ENCODE assay signal across 10 cellular contexts in the genomic region with DNA sequence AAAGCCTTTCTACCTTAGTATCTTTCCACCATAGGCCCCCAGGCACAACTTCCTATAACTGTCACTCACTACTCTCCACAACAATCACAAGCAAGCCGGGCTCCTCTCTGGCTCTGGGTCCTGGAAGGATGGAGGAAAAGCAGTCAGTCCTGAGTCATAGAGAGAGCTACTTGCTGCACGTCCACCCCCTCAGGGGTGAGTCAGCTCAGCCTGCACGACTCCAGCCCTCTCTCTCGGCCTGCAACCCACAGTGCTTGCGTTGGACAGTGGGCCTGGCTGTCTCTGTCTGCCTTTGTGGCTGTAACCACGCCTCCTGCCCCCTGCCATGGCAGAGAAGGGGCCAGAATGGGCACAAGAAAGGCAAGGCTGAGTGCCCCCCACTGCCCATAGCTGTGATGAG.
A peak's percentile ranks its signal among the peaks of the same experiment; 100 is the strongest.
DNase-seq lines count a peak whose midpoint lies in the region; ATAC-seq and TF ChIP-seq lines count a peak whose summit lies in the region.
"Had no signal": no experiment of that assay in that cellular context is flagged by ENCODE, and none has a peak within 500 bp of the region (broad histone marks: within the 10 kb centered on the region; RNA-seq: fewer than 3 reads in every experiment).

No MANE protein-coding gene starts in this region.

- no peak for TF ChIP-seq CTCF in right atrium auricular region (IDR thresholded peaks at IDR 0.05)

- peak overlapping the region; percentile 80 for H3K9ac ChIP-seq in adipocyte (ENCODE audit: low read length)

- H3K27me3 ChIP-seq in adipocyte (replicated peaks; ENCODE audit: control insufficient read depth, insufficient read depth, low read length), result no peaks in the 10 kb centered on the region
- H3K27me3 ChIP-seq in right atrium auricular region, result no peaks in the 10 kb centered on the region

- peaks cover 18% of the 10 kb centered on the region for H3K4me1 ChIP-seq in adipocyte (ENCODE audit: control insufficient read depth, insufficient read depth, low read length)
- peaks cover 0 to 23% of the 10 kb centered on the region in 2 donors for H3K4me1 ChIP-seq in right atrium auricular region

- peak overlapping the region; percentile 4 to 66 for H3K27ac ChIP-seq in right atrium auricular region
- H3K27ac ChIP-seq: 22Rv1, SK-N-MC had no signal

- H3K9me3 ChIP-seq in adipocyte (ENCODE audit: control insufficient read depth, low read length) (no peaks in the 10 kb centered on the region), right atrium auricular region (no peaks in the 10 kb centered on the region)

- H3K4me3 ChIP-seq in adipocyte (ENCODE audit: low read length), result no peak overlapping the region
- H3K4me3 ChIP-seq in right atrium auricular region, result no peak overlapping the region
- H3K4me3 ChIP-seq: SK-N-MC had no signal

- no peak for ATAC-seq in GM21528 (IDR thresholded peaks at IDR 0.05; ENCODE audit: low FRiP score, unreplicated experiment)
- ATAC-seq in activated CD4-positive, CD25-positive, alpha-beta regulatory T cell treated with anti-CD3 and anti-CD28 coated beads, Interleukin-2, amount 50 U/mL, for 24 hours, result no peak

- DNase-seq in DMS 273 (lab: John Stamatoyannopoulos, UW; ENCODE audit: unreplicated experiment) (peak; percentile 25), DMS 273 treated with DMSO at 0.1 percent for 48 hours (lab: John Stamatoyannopoulos, UW) (no peak), adipocyte (ENCODE audit: low read depth) (peak; percentile 91), right atrium auricular region (ENCODE audit: low spot score) (peak; percentile 81), NCI-H446 treated with DMSO at 0.1 percent for 48 hours (lab: John Stamatoyannopoulos, UW) (no peak)
- peak; percentile 3 to 29 (median 26) for DNase-seq in stimulated activated CD4-positive, alpha-beta T cell treated with anti-CD3 and anti-CD28 coated beads, TNF-alpha, amount 100 ng/mL, for 48 hours (ENCODE audit: low read depth in 3 of 3)

- H3K36me3 ChIP-seq in adipocyte (ENCODE audit: control insufficient read depth, insufficient read depth, low read length, severe bottlenecking), result peaks cover 4% of the 10 kb centered on the region
- H3K36me3 ChIP-seq in right atrium auricular region, result peaks cover 14% of the 10 kb centered on the region

Comparison
In these comparisons a context has a peak if more than half of its experiments do, and no peak if none do; other contexts are left out.
1. DNase-seq: peak in DMS 273 (single experiment), adipocyte (single experiment), right atrium auricular region (single experiment) and stimulated activated CD4-positive, alpha-beta T cell treated with anti-CD3 and anti-CD28 coated beads, TNF-alpha, amount 100 ng/mL, for 48 hours (3 of 3); none in DMS 273 treated with DMSO at 0.1 percent for 48 hours (single experiment) and NCI-H446 treated with DMSO at 0.1 percent for 48 hours (single experiment).